20 cellular contexts compared by ENCODE assay signal in genomic region chr18:48519431-48520100, GRCh38. TPM values are rescaled to one million over a fixed set of nuclear protein-coding genes. Genes with fewer than 3 reads are reported as not detected.
DNase-seq lines count a peak whose midpoint lies in the region; ATAC-seq and TF ChIP-seq lines count a peak whose summit lies in the region.
"Had no signal": no experiment of that assay in that cellular context is flagged by ENCODE, and none has a peak within 500 bp of the region (broad histone marks: within the 10 kb centered on the region; RNA-seq: fewer than 3 reads in every experiment).

No MANE protein-coding gene starts in this region.

- ATAC-seq in RWPE2 (ENCODE audit: low read depth) = peak; percentile 65; the same call in 2 of the 3 replicates
- no peak for ATAC-seq in activated CD8-positive, alpha-beta T cell treated with anti-CD3 and anti-CD28 coated beads, Interleukin-2, amount 10 ng/mL, durations not matched to agents 7 days and 5 days
- ATAC-seq: HepG2 had no signal

- peaks cover 26% of the 10 kb centered on the region for H3K27me3 Mint-ChIP-seq in activated CD8-positive, alpha-beta T cell treated with anti-CD3 and anti-CD28 coated beads, Interleukin-2, amount 10 ng/mL, durations not matched to agents 7 days and 5 days (ENCODE audit: low read depth)

- in situ Hi-C loops in GM13976 (cut with MboI; ENCODE audit: low sequenced_read_pairs, unreplicated experiment) = no loop called here
- in situ Hi-C loops in mammary epithelial cell (cut with MboI; ENCODE audit: low sequenced_read_pairs in 2 of 2) = no loop called here

- H3K27me3 ChIP-seq in RWPE2 (ENCODE audit: insufficient read depth, poor library complexity, severe bottlenecking) = no peaks in the 10 kb centered on the region
- H3K27me3 ChIP-seq in mammary epithelial cell (ENCODE audit: insufficient read depth, low read length) = no peaks in the 10 kb centered on the region
- H3K27me3 ChIP-seq: BE2C had no signal

- no peak overlapping the region for H3K4me3 ChIP-seq in RWPE2 (ENCODE audit: severe bottlenecking)
- no peak overlapping the region for H3K4me3 ChIP-seq in epithelial cell of esophagus (ENCODE audit: low read length)
- no peak overlapping the region for H3K4me3 ChIP-seq in mammary epithelial cell (replicated peaks in 1 of 3; ENCODE audit: insufficient read depth in 1 of 3, low read depth in 2 of 3, low read length in 3 of 3)

- WGBS in mammary epithelial cell (ENCODE audit: low coverage, missing lambda C conversion rate) = 53% methylated on average over 5 of the region's 5 CpGs

- TF ChIP-seq CTCF in GM13976 (IDR thresholded peaks at IDR 0.05; ENCODE audit: borderline replicate concordance, control extremely low read depth, extremely low read depth, insufficient read depth, missing control alignments) = no peak
- TF ChIP-seq CTCF in RWPE2 (IDR thresholded peaks at IDR 0.05; ENCODE audit: poor library complexity, severe bottlenecking) = no peak
- no peak for TF ChIP-seq CTCF in epithelial cell of esophagus (IDR thresholded peaks at IDR 0.05; ENCODE audit: insufficient read depth, low read depth, low read length, missing control alignments)
- no peak for TF ChIP-seq CTCF in mammary epithelial cell (conservative IDR thresholded peaks at IDR 0.05 in 1 of 2, IDR thresholded peaks at IDR 0.05 in 1 of 2; ENCODE audit: extremely low read depth in 1 of 2, insufficient read depth in 1 of 2, low read depth in 1 of 2, low read length in 2 of 2)

- H2AFZ ChIP-seq in mammary epithelial cell (ENCODE audit: low read depth, low read length) = no peak overlapping the region

- no peaks in the 10 kb centered on the region for H3K4me1 Mint-ChIP-seq in activated CD8-positive, alpha-beta T cell treated with anti-CD3 and anti-CD28 coated beads, Interleukin-2, amount 10 ng/mL, durations not matched to agents 7 days and 5 days (ENCODE audit: low read depth)
- H3K4me1 Mint-ChIP-seq: CD4-positive, CD25-positive, alpha-beta regulatory T cell; CD8-positive, alpha-beta memory T cell; IgD-negative memory B cell had no signal

- H3K36me3 Mint-ChIP-seq in activated CD8-positive, alpha-beta T cell treated with anti-CD3 and anti-CD28 coated beads, Interleukin-2, amount 10 ng/mL, durations not matched to agents 7 days and 5 days (ENCODE audit: low read depth) = no peaks in the 10 kb centered on the region
- H3K36me3 Mint-ChIP-seq: CD4-positive, CD25-positive, alpha-beta regulatory T cell; IgD-negative memory B cell had no signal

- H4K20me1 ChIP-seq in mammary epithelial cell (ENCODE audit: insufficient read depth, low read length) = no peaks in the 10 kb centered on the region

- dilution Hi-C loops in mammary epithelial cell (cut with HindIII; ENCODE audit: low sequenced_read_pairs) = no loop called here

- H3K9me3 Mint-ChIP-seq in activated CD8-positive, alpha-beta T cell treated with anti-CD3 and anti-CD28 coated beads, Interleukin-2, amount 10 ng/mL, durations not matched to agents 7 days and 5 days (ENCODE audit: insufficient read depth) = no peaks in the 10 kb centered on the region
- H3K9me3 Mint-ChIP-seq: CD8-positive, alpha-beta memory T cell; H9 had no signal

- H3K9me3 ChIP-seq in RWPE2 (ENCODE audit: severe bottlenecking) (no peaks in the 10 kb centered on the region), mammary epithelial cell (replicated peaks; ENCODE audit: insufficient read depth, low read length) (no peaks in the 10 kb centered on the region)
- H3K9me3 ChIP-seq: BE2C had no signal

- H3K27ac ChIP-seq in RWPE2 (ENCODE audit: poor library complexity, severe bottlenecking) (peak overlapping the region; percentile 30), mammary epithelial cell (ENCODE audit: insufficient read depth, low read depth, low read length) (no peak overlapping the region)

- no peak overlapping the region for H3K4me2 ChIP-seq in mammary epithelial cell (ENCODE audit: insufficient read depth, low read depth, low read length)

- no TSS peak for BruUV-seq in mammary epithelial cell (replicated peaks; lab: Mats Ljungman, UMichigan)

- intact Hi-C loops in mammary epithelial cell (cut with micrococcal nuclease) (no loop called here), cardiac septum (cut with DNase I) (no loop called here)

- no peak overlapping the region for H3K27ac Mint-ChIP-seq in activated CD8-positive, alpha-beta T cell treated with anti-CD3 and anti-CD28 coated beads, Interleukin-2, amount 10 ng/mL, durations not matched to agents 7 days and 5 days
- H3K27ac Mint-ChIP-seq: CD4-positive, CD25-positive, alpha-beta regulatory T cell; CD8-positive, alpha-beta memory T cell; H9; IgD-negative memory B cell had no signal

- H3K36me3 ChIP-seq in RWPE2 (ENCODE audit: low read depth) (no peaks in the 10 kb centered on the region), mammary epithelial cell (ENCODE audit: insufficient read depth, low read length) (no peaks in the 10 kb centered on the region)
- H3K36me3 ChIP-seq: BE2C had no signal

- DNase-seq in GM13976 (ENCODE audit: low spot score) (peak; percentile 2), RWPE2 (ENCODE audit: low spot score) (no peak), epithelial cell of esophagus (ENCODE audit: low read depth) (peak; percentile 48), kidney tubule cell (ENCODE audit: low spot score) (peak; percentile 24), mammary epithelial cell (no peak), cardiac septum (ENCODE audit: low spot score) (no peak)
- no peak for DNase-seq in activated CD8-positive, alpha-beta T cell treated with anti-CD3 and anti-CD28 coated beads, Interleukin-2, amount 10 ng/mL, durations not matched to agents 7 days and 5 days
- DNase-seq: BE2C; C1 segment of cervical spinal cord; CD4-positive, CD25-positive, alpha-beta regulatory T cell; CD8-positive, alpha-beta memory T cell; COR-L47; DMS 273 treated with DMSO at 0.1 percent for 48 hours; DMS53; DND-41; EL; GOT3; H9 had no signal

- no peak overlapping the region for H3K4me3 Mint-ChIP-seq in activated CD8-positive, alpha-beta T cell treated with anti-CD3 and anti-CD28 coated beads, Interleukin-2, amount 10 ng/mL, durations not matched to agents 7 days and 5 days
- H3K4me3 Mint-ChIP-seq: CD4-positive, CD25-positive, alpha-beta regulatory T cell; CD8-positive, alpha-beta memory T cell; H9; IgD-negative memory B cell had no signal

- H3K4me1 ChIP-seq in RWPE2 (ENCODE audit: insufficient read depth, poor library complexity, severe bottlenecking) (peaks cover 11% of the 10 kb centered on the region), mammary epithelial cell (ENCODE audit: insufficient read depth, low read length) (no peaks in the 10 kb centered on the region)
- H3K4me1 ChIP-seq: BE2C had no signal

- POLR2A ChIA-PET in activated CD8-positive, alpha-beta T cell treated with anti-CD3 and anti-CD28 coated beads, Interleukin-2, amount 10 ng/mL, durations not matched to agents 7 days and 5 days (lab: Charles Lee) = no interaction called here

- H3K9ac ChIP-seq in mammary epithelial cell (ENCODE audit: insufficient read depth, low read length) = no peak overlapping the region

- CTCF ChIA-PET in mammary epithelial cell (lab: Charles Lee; ENCODE audit: low non-redundant PET) = no interaction called here
- CTCF ChIA-PET in activated CD8-positive, alpha-beta T cell treated with anti-CD3 and anti-CD28 coated beads, Interleukin-2, amount 10 ng/mL, durations not matched to agents 7 days and 5 days (lab: Charles Lee) = interaction anchor here (0.6 kb wide), 1 partner anchor 1559 kb away, joined by 3 read pairs; no protein-coding TSS in a partner anchor

- H3K79me2 ChIP-seq in mammary epithelial cell (ENCODE audit: insufficient read depth, low read length) = no peaks in the 10 kb centered on the region

RNA-seq across cellular contexts. Expression of gene CTIF, which starts 19.3 kb away (rescaled TPM):
- total RNA-seq in mammary epithelial cell = 10 to 100 TPM; 68.8 to 70.8 TPM
- 13.8 TPM for polyA plus RNA-seq in mammary epithelial cell
- 37.5 TPM for polyA minus RNA-seq in mammary epithelial cell
- 84.3 TPM for total RNA-seq in cardiac septum
- 1 to 10 TPM; 1.3 to 2.1 TPM for total RNA-seq in activated CD8-positive, alpha-beta T cell treated with anti-CD3 and anti-CD28 coated beads, Interleukin-2, amount 10 ng/mL, durations not matched to agents 7 days and 5 days
- polyA plus RNA-seq: IgD-negative memory B cell had no signal

Comparison
In these comparisons a context has a peak if more than half of its experiments do, and no peak if none do; other contexts are left out.
1. DNase-seq: peak in GM13976 (single experiment), epithelial cell of esophagus (single experiment) and kidney tubule cell (single experiment); none in RWPE2 (single experiment), mammary epithelial cell (single experiment), cardiac septum (single experiment) and activated CD8-positive, alpha-beta T cell treated with anti-CD3 and anti-CD28 coated beads, Interleukin-2, amount 10 ng/mL, durations not matched to agents 7 days and 5 days (single experiment).
2. RNA of gene CTIF, which starts 19.3 kb away (total RNA-seq): 84.3 TPM in cardiac septum (single experiment) and 68.8 to 70.8 TPM in mammary epithelial cell; 1.3 to 2.1 TPM in activated CD8-positive, alpha-beta T cell treated with anti-CD3 and anti-CD28 coated beads, Interleukin-2, amount 10 ng/mL, durations not matched to agents 7 days and 5 days; every median in the first group is over 10 times any median in the second.